ENCODE assay signal across 11 cellular contexts in genomic region chr3:190073264-190073663, GRCh38. TPM values are rescaled to one million over a fixed set of nuclear protein-coding genes. Genes with fewer than 3 reads are reported as not detected.
A peak's percentile ranks its signal among the peaks of the same experiment; 100 is the strongest.
DNase-seq lines count a peak whose midpoint lies in the region; ATAC-seq and TF ChIP-seq lines count a peak whose summit lies in the region.
"Had no signal": no experiment of that assay in that cellular context is flagged by ENCODE, and none has a peak within 500 bp of the region (broad histone marks: within the 10 kb centered on the region; RNA-seq: fewer than 3 reads in every experiment).

No MANE protein-coding gene starts in this region.

- no peak overlapping the region for H3K27ac Mint-ChIP-seq in endodermal cell
- H3K27ac Mint-ChIP-seq: IgD-negative memory B cell had no signal

- 90 to 92% methylated on average over 3 to 4 of the region's 4 CpGs for WGBS in endodermal cell (ENCODE audit: insufficient coverage in 1 of 2, insufficient read length in 1 of 2), 2 experiments

- peak; percentile 27 for DNase-seq in ELF-1 (ENCODE audit: low read depth, low spot score)
- peak; percentile 55 for DNase-seq in NOMO-1 treated with DMSO at 0.1 percent for 48 hours (lab: John Stamatoyannopoulos, UW; ENCODE audit: unreplicated experiment)
- DNase-seq in kidney epithelial cell (ENCODE audit: low read depth) = peak; percentile 79
- DNase-seq in activated naive CD4-positive, alpha-beta T cell treated with Interleukin-2 at 50 U/mL for 16 hours = no peak
- no peak for DNase-seq in BE2C
- no peak for DNase-seq in endodermal cell
- DNase-seq: central memory CD4-positive, alpha-beta T cell had no signal

- H3K9me3 Mint-ChIP-seq in endodermal cell = no peaks in the 10 kb centered on the region

- POLR2A ChIA-PET in HEK293 (lab: Yijun Ruan, JAX) = interaction anchor here (0.6 kb wide), 1 partner anchor 9 kb away, joined by 4 read pairs; no protein-coding TSS in a partner anchor

- no peak for ATAC-seq in GM18867 (IDR thresholded peaks at IDR 0.05; ENCODE audit: unreplicated experiment)

- H3K9me3 ChIP-seq in HEK293 (ENCODE audit: control insufficient read depth, insufficient read depth, low read depth, low read length) = no peaks in the 10 kb centered on the region
- H3K9me3 ChIP-seq in BE2C = no peaks in the 10 kb centered on the region; the same call in 1 of the 2 replicates
- H3K9me3 ChIP-seq in endodermal cell (ENCODE audit: control insufficient read depth, low read length) = no peaks in the 10 kb centered on the region
- H3K9me3 ChIP-seq: prostate gland had no signal

- H3K4me3 Mint-ChIP-seq in endodermal cell = no peak overlapping the region
- H3K4me3 Mint-ChIP-seq: IgD-negative memory B cell had no signal

- H3K4me3 ChIP-seq in HEK293 (ENCODE audit: low read depth, low read length) (no peak overlapping the region), kidney epithelial cell (ENCODE audit: low read depth, low read length) (no peak overlapping the region), BE2C (ENCODE audit: low read depth, low read length) (no peak overlapping the region), endodermal cell (ENCODE audit: low read length) (no peak overlapping the region)
- H3K4me3 ChIP-seq: prostate gland had no signal

- peaks cover 15% of the 10 kb centered on the region for H3K36me3 Mint-ChIP-seq in endodermal cell (ENCODE audit: low read depth)
- H3K36me3 Mint-ChIP-seq: IgD-negative memory B cell had no signal

- H3K9ac ChIP-seq in endodermal cell (ENCODE audit: extremely low read depth, low read length, poor library complexity, severe bottlenecking) = no peak overlapping the region

- peaks cover 29% of the 10 kb centered on the region for H3K4me1 Mint-ChIP-seq in endodermal cell
- H3K4me1 Mint-ChIP-seq: IgD-negative memory B cell had no signal

- no peak for TF ChIP-seq CTCF in HEK293 (tag by site-specific recombination; IDR thresholded peaks at IDR 0.05)
- TF ChIP-seq CTCF in kidney epithelial cell (IDR thresholded peaks at IDR 0.05; ENCODE audit: insufficient read depth, low read length, poor library complexity, severe bottlenecking) = no peak
- no peak for TF ChIP-seq CTCF in BE2C (IDR thresholded peaks at IDR 0.05; ENCODE audit: low read depth, low read length)
- TF ChIP-seq CTCF in endodermal cell (conservative IDR thresholded peaks at IDR 0.05) = no peak

- no peaks in the 10 kb centered on the region; the same call in 1 of the 2 replicates for H3K4me1 ChIP-seq in HEK293 (ENCODE audit: control insufficient read depth, insufficient read depth, low read length)
- no peaks in the 10 kb centered on the region for H3K4me1 ChIP-seq in BE2C
- H3K4me1 ChIP-seq in endodermal cell (ENCODE audit: control insufficient read depth, insufficient read depth, low read length) = peaks cover 8% of the 10 kb centered on the region

- H3K27me3 ChIP-seq in kidney epithelial cell (ENCODE audit: control insufficient read depth, insufficient read depth, low read length) (no peaks in the 10 kb centered on the region), BE2C (no peaks in the 10 kb centered on the region), endodermal cell (ENCODE audit: control insufficient read depth, insufficient read depth, low read length, poor library complexity, severe bottlenecking) (no peaks in the 10 kb centered on the region)

- CTCF ChIA-PET in HEK293 (lab: Yijun Ruan, JAX) = interaction anchor here (1.6 kb wide), 1 partner anchor 249 kb away, joined by 3 read pairs; the partner anchor contains the start of gene CLDN1

- H3K27me3 Mint-ChIP-seq in endodermal cell (ENCODE audit: insufficient read depth) = no peaks in the 10 kb centered on the region

- no peak overlapping the region for H3K27ac ChIP-seq in HEK293 (ENCODE audit: extremely low read depth, low read depth, low read length)
- H3K27ac ChIP-seq in endodermal cell (ENCODE audit: low read depth, low read length) = no peak overlapping the region
- H3K27ac ChIP-seq: prostate gland had no signal

- H3K36me3 ChIP-seq in HEK293 (ENCODE audit: control insufficient read depth in 2 of 2, insufficient read depth in 1 of 2, low read length in 2 of 2) = no peaks in the 10 kb centered on the region
- no peaks in the 10 kb centered on the region for H3K36me3 ChIP-seq in kidney epithelial cell (ENCODE audit: control insufficient read depth, insufficient read depth, low read length)
- no peaks in the 10 kb centered on the region for H3K36me3 ChIP-seq in BE2C
- H3K36me3 ChIP-seq in endodermal cell (ENCODE audit: control insufficient read depth, insufficient read depth, low read length) = peaks cover 79% of the 10 kb centered on the region
- H3K36me3 ChIP-seq: prostate gland had no signal

TF ChIP-seq in HEK293, 187 proteins besides CTCF, POLR2A, EP300 and RAD21:
- TF ChIP-seq ZNF626 (tag by site-specific recombination; IDR thresholded peaks at IDR 0.05) (no peak), HOXC10 (CRISPR knock-in tag; IDR thresholded peaks at IDR 0.05) (no peak), ZNF768 (tag by site-specific recombination; IDR thresholded peaks at IDR 0.05) (no peak), WT1 (tag by site-specific recombination; IDR thresholded peaks at IDR 0.05) (no peak), ZNF211 (tag by site-specific recombination; IDR thresholded peaks at IDR 0.05; ENCODE audit: low read depth) (no peak), TRIM28 (IDR thresholded peaks at IDR 0.05; ENCODE audit: borderline replicate concordance, low read length) (peak; percentile 59; the same call in 1 of the 2 replicates), ZNF785 (tag by site-specific recombination; IDR thresholded peaks at IDR 0.05) (no peak), ZNF148 (tag by site-specific recombination; IDR thresholded peaks at IDR 0.05; ENCODE audit: borderline replicate concordance) (no peak)
- TF ChIP-seq, protein P1, sequence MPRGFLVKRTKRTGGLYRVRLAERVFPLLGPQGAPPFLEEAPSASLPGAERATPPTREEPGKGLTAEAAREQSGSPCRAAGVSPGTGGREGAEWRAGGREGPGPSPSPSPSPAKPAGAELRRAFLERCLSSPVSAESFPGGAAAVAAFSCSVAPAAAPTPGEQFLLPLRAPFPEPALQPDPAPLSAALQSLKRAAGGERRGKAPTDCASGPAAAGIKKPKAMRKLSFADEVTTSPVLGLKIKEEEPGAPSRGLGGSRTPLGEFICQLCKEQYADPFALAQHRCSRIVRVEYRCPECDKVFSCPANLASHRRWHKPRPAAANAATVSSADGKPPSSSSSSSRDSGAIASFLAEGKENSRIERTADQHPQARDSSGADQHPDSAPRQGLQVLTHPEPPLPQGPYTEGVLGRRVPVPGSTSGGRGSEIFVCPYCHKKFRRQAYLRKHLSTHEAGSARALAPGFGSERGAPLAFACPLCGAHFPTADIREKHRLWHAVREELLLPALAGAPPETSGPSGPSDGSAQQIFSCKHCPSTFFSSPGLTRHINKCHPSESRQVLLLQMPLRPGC (tag by site-specific recombination; IDR thresholded peaks at IDR 0.05) = no peak

RNA-seq across cellular contexts. Expression of gene P3H2, which starts 47.4 kb away (rescaled TPM):
- total RNA-seq in kidney epithelial cell (27.8 and 34.2 TPM in 2 replicates), endodermal cell (100 to 1,000 TPM; 285 to 322 TPM)
- not detected for polyA plus RNA-seq in BE2C (2012; ENCODE audit: insufficient read depth, insufficient read length, low read depth)
- 70.3 TPM for polyA plus RNA-seq in endodermal cell (2013, experiment 1 of 2)
- 93.2 TPM for polyA plus RNA-seq in endodermal cell (2013, experiment 2 of 2)
- polyA plus RNA-seq: IgD-negative memory B cell had no signal

Comparison
In these comparisons a context has a peak if more than half of its experiments do, and no peak if none do; other contexts are left out.
1. DNase-seq: peak in ELF-1 (single experiment), NOMO-1 treated with DMSO at 0.1 percent for 48 hours (single experiment) and kidney epithelial cell (single experiment); none in activated naive CD4-positive, alpha-beta T cell treated with Interleukin-2 at 50 U/mL for 16 hours (single experiment), BE2C (single experiment) and endodermal cell (single experiment).